16 cellular contexts compared by ENCODE assay signal in the genomic region with DNA sequence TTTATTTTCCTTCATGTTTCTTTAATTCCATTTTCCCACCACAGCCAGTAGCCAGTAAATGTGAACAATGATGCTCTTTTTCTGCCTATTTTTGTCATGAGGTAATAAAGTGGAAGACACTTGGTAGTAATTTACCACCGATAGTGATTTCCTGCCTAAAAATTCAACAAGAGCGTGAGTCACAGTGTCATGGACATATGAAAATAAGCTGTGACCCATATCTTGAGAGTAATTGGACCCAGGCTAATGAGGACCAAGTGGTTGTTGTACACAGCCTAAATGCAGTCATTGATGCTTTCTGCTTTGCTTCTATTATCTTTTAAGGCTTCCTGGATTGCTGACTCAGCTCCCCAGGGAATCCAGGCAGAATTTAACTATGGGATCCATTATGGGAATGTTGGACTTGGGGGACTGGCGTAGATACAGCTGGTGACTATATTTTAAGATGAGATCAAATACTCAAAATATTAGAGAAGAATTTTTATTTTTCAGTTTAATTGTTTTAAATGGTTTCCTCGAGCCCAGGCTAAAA.
"Had no signal": no experiment of that assay in that cellular context is flagged by ENCODE, and none has a peak within 500 bp of the region (broad histone marks: within the 10 kb centered on the region; RNA-seq: fewer than 3 reads in every experiment).

No MANE protein-coding gene starts in this region.

- DNase-seq: activated CD4-positive, alpha-beta T cell treated with anti-CD3 and anti-CD28 coated beads, Interleukin-2, amount 10 ng/mL, durations not matched to agents 7 days and 5 days; activated CD4-positive, CD25-positive, alpha-beta regulatory T cell; activated effector memory CD4-positive, alpha-beta T cell treated with Interleukin-2 at 50 U/mL for 16 hours; activated T-cell treated with anti-CD3 and anti-CD28 coated beads, Interleukin-2, amount 50 U/mL, for 24 hours; amygdala; dorsolateral prefrontal cortex; foreskin keratinocyte; heart left ventricle; islet precursor cell; left lung; occipital lobe; stimulated activated CD4-positive, alpha-beta T cell treated with anti-CD3 and anti-CD28 coated beads, Interleukin-2, amount 100 ng/mL, for 24 hours; stimulated activated naive CD4-positive, alpha-beta T cell; substantia nigra; upper lobe of right lung had no signal

- H3K4me3 ChIP-seq: dorsolateral prefrontal cortex, heart left ventricle, left lung, prostate gland, upper lobe of right lung had no signal

- H3K9me3 ChIP-seq: prostate gland, upper lobe of right lung had no signal

- H3K27ac ChIP-seq: dorsolateral prefrontal cortex, foreskin keratinocyte, heart left ventricle, left lung, prostate gland, upper lobe of right lung had no signal

- H3K36me3 ChIP-seq: heart left ventricle, left lung, prostate gland, upper lobe of right lung had no signal

- H3K4me1 ChIP-seq: foreskin keratinocyte, heart left ventricle, left lung, prostate gland, upper lobe of right lung had no signal

- H3K27me3 ChIP-seq: foreskin keratinocyte, heart left ventricle, left lung, upper lobe of right lung had no signal
